ENCODE assay signal across 9 cellular contexts in the genomic region with DNA sequence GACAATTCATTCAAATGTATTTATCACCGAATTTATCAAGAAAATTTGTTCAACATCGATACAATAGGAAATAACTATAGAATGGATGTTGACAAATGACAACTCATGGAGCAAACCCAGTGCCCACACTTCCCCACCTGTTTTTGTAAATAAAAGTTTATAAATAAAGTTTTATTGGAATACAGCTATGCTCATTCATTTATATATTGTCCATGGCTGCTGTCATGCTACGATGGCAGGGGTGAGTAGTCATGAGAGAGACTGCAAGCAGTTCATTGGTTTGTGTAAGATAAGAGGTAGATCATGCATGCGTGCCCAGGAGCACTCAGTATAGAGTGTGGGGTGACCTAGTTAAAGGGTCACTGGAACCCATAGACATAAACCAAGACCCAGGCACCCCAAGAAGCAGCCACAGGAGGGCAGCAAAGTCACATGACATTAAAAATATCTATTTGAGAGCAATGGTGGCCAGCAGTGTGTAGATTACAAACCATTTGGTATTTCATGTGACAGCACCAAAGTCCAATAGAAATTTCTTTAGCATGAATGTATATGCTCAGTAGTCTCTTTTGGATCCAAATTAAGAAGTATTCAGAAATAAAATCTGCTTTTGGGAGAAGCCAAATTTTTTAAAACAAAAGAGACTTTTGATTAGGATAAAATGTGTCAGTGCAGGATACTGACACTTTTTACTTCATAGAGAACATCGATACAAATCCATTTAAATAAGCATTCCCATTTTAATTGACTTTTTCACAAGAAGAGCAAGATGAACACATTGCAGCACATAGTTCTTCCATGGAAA.
DNase-seq lines count a peak whose midpoint lies in the region; ATAC-seq and TF ChIP-seq lines count a peak whose summit lies in the region.
"Had no signal": no experiment of that assay in that cellular context is flagged by ENCODE, and none has a peak within 500 bp of the region (broad histone marks: within the 10 kb centered on the region; RNA-seq: fewer than 3 reads in every experiment).

No MANE protein-coding gene starts in this region.

- H3K36me3 Mint-ChIP-seq in activated CD8-positive, alpha-beta memory T cell treated with anti-CD3 and anti-CD28 coated beads, Interleukin-2, amount 10 ng/mL, durations not matched to agents 7 days and 5 days, result no peaks in the 10 kb centered on the region

- in situ Hi-C loops in astrocyte of the spinal cord (cut with HindIII; ENCODE audit: low sequenced_read_pairs), result no loop called here

- H3K9me3 Mint-ChIP-seq in activated CD8-positive, alpha-beta memory T cell treated with anti-CD3 and anti-CD28 coated beads, Interleukin-2, amount 10 ng/mL, durations not matched to agents 7 days and 5 days (ENCODE audit: low read depth), result no peaks in the 10 kb centered on the region

- TF ChIP-seq POLR2A in right lobe of liver (IDR thresholded peaks at IDR 0.05), result no peak

- H3K4me3 ChIP-seq in astrocyte of the spinal cord (ENCODE audit: low read depth, low read length) (no peak overlapping the region), right lobe of liver (no peak overlapping the region)

- peak; percentile 41 for DNase-seq in activated CD8-positive, alpha-beta memory T cell treated with anti-CD3 and anti-CD28 coated beads, Interleukin-2, amount 10 ng/mL, durations not matched to agents 7 days and 5 days
- DNase-seq in activated CD8-positive, alpha-beta memory T cell treated with anti-CD3 and anti-CD28 coated beads for 24 hours, result no peak
- DNase-seq in LoVo (ENCODE audit: low spot score) (peak; percentile 39), astrocyte of the spinal cord (ENCODE audit: low read depth, low spot score) (peak; percentile 75), right lobe of liver (peak in 1 of 3 donors; percentile 53)

- no peak overlapping the region for H3K27ac ChIP-seq in right lobe of liver

- no peak overlapping the region for H3K27ac Mint-ChIP-seq in activated CD8-positive, alpha-beta memory T cell treated with anti-CD3 and anti-CD28 coated beads, Interleukin-2, amount 10 ng/mL, durations not matched to agents 7 days and 5 days

- H3K4me1 ChIP-seq in right lobe of liver, result no peaks in the 10 kb centered on the region

- no peak for ATAC-seq in activated CD8-positive, alpha-beta memory T cell treated with anti-CD3 and anti-CD28 coated beads, Interleukin-2, amount 10 ng/mL, durations not matched to agents 7 days and 5 days
- peak in 3 of 4 donors; percentile 27 to 55 (median 30) for ATAC-seq in right lobe of liver
- no peak for ATAC-seq in GM21526 (IDR thresholded peaks at IDR 0.05; ENCODE audit: low FRiP score, unreplicated experiment)
- ATAC-seq in HG03439 (IDR thresholded peaks at IDR 0.05; ENCODE audit: unreplicated experiment), result no peak
- no peak for ATAC-seq in GM21381 (IDR thresholded peaks at IDR 0.05; ENCODE audit: unreplicated experiment)

- TF ChIP-seq CTCF in astrocyte of the spinal cord (IDR thresholded peaks at IDR 0.05; ENCODE audit: low read depth, low read length) (peak; percentile 76), right lobe of liver (IDR thresholded peaks at IDR 0.05) (peak; percentile 37 to 50 (median 44))

- intact Hi-C loops in right lobe of liver (cut with DNase I), result no loop called here

- no peaks in the 10 kb centered on the region for H3K27me3 ChIP-seq in right lobe of liver

- H3K27me3 Mint-ChIP-seq in activated CD8-positive, alpha-beta memory T cell treated with anti-CD3 and anti-CD28 coated beads, Interleukin-2, amount 10 ng/mL, durations not matched to agents 7 days and 5 days, result no peaks in the 10 kb centered on the region

- H3K4me1 Mint-ChIP-seq in activated CD8-positive, alpha-beta memory T cell treated with anti-CD3 and anti-CD28 coated beads, Interleukin-2, amount 10 ng/mL, durations not matched to agents 7 days and 5 days, result no peaks in the 10 kb centered on the region
- H3K4me1 Mint-ChIP-seq: central memory CD8-positive, alpha-beta T cell had no signal

- WGBS in right lobe of liver (ENCODE audit: insufficient coverage, low coverage, low lambda C conversion rate, missing lambda C conversion rate), result 64% methylated on average over 5 of the region's 5 CpGs

- H3K36me3 ChIP-seq in right lobe of liver, result no peaks in the 10 kb centered on the region

- H3K4me3 Mint-ChIP-seq in activated CD8-positive, alpha-beta memory T cell treated with anti-CD3 and anti-CD28 coated beads, Interleukin-2, amount 10 ng/mL, durations not matched to agents 7 days and 5 days, result no peak overlapping the region
- H3K4me3 Mint-ChIP-seq: central memory CD8-positive, alpha-beta T cell had no signal

- CTCF ChIA-PET in activated CD8-positive, alpha-beta memory T cell treated with anti-CD3 and anti-CD28 coated beads, Interleukin-2, amount 10 ng/mL, durations not matched to agents 7 days and 5 days (lab: Charles Lee), result interaction anchor here (0.7 kb wide), 1 partner anchor 278 kb away, joined by 4 read pairs; no protein-coding TSS in a partner anchor

- no peaks in the 10 kb centered on the region for H3K9me3 ChIP-seq in right lobe of liver

Comparison
In these comparisons a context has a peak if more than half of its experiments do, and no peak if none do; other contexts are left out.
1. ATAC-seq: peak in right lobe of liver (3 of 4); none in activated CD8-positive, alpha-beta memory T cell treated with anti-CD3 and anti-CD28 coated beads, Interleukin-2, amount 10 ng/mL, durations not matched to agents 7 days and 5 days (single experiment), GM21526 (single experiment), HG03439 (single experiment) and GM21381 (single experiment).